10 cellular contexts compared by ENCODE assay signal in genomic region chr7:84196007-84196551, GRCh38. TPM values are rescaled to one million over a fixed set of nuclear protein-coding genes. Genes with fewer than 3 reads are reported as not detected.
DNase-seq lines count a peak whose midpoint lies in the region; ATAC-seq and TF ChIP-seq lines count a peak whose summit lies in the region.
"Had no signal": no experiment of that assay in that cellular context is flagged by ENCODE, and none has a peak within 500 bp of the region (broad histone marks: within the 10 kb centered on the region; RNA-seq: fewer than 3 reads in every experiment).

No MANE protein-coding gene starts in this region.

- H3K4me3 Mint-ChIP-seq in CD14-positive monocyte = peak overlapping the region; percentile 24 to 29
- peak overlapping the region; percentile 97 for H3K4me3 Mint-ChIP-seq in nephron progenitor cell

- peaks cover 23% of the 10 kb centered on the region for H3K4me1 Mint-ChIP-seq in CD14-positive monocyte
- peaks cover 67% of the 10 kb centered on the region for H3K4me1 Mint-ChIP-seq in nephron progenitor cell

- intact Hi-C loops in CD14-positive monocyte (cut with micrococcal nuclease) = no loop called here

- TF ChIP-seq CTCF in CD14-positive monocyte (IDR thresholded peaks at IDR 0.05) (no peak), epithelial cell of esophagus (IDR thresholded peaks at IDR 0.05; ENCODE audit: insufficient read depth, low read depth, low read length, missing control alignments) (no peak), nephron progenitor cell (IDR thresholded peaks at IDR 0.05) (no peak)

- H3K27me3 Mint-ChIP-seq in CD14-positive monocyte (ENCODE audit: low read depth in 3 of 3) = peaks cover 2 to 10% (median 8%) of the 10 kb centered on the region in 3 donors
- H3K27me3 Mint-ChIP-seq in nephron progenitor cell (ENCODE audit: low read depth, poor library complexity) = peaks cover 7% of the 10 kb centered on the region

- no peaks in the 10 kb centered on the region for H3K36me3 Mint-ChIP-seq in CD14-positive monocyte
- H3K36me3 Mint-ChIP-seq in nephron progenitor cell (ENCODE audit: low read depth) = no peaks in the 10 kb centered on the region

- H3K4me3 ChIP-seq in epithelial cell of esophagus (ENCODE audit: low read length) = peak overlapping the region; percentile 30

- H3K9me3 Mint-ChIP-seq in CD14-positive monocyte (peaks cover 0 to 3% (median 0%) of the 10 kb centered on the region in 7 donors), nephron progenitor cell (no peaks in the 10 kb centered on the region)

- DNase-seq in CD14-positive monocyte (ENCODE audit: low spot score) (no peak), NCI-H460 (ENCODE audit: extremely low read depth, low read depth) (peak; percentile 69), epithelial cell of esophagus (ENCODE audit: low read depth) (peak; percentile 60), nephron progenitor cell (no peak), NCI-H774 (lab: John Stamatoyannopoulos, UW) (no peak)
- DNase-seq: cortex of kidney, NCI-H1417 treated with DMSO at 0.1 percent for 48 hours had no signal

- ATAC-seq in GM19455 (IDR thresholded peaks at IDR 0.05; ENCODE audit: unreplicated experiment) (no peak), GM18868 (IDR thresholded peaks at IDR 0.05; ENCODE audit: unreplicated experiment) (no peak), GM18517 (IDR thresholded peaks at IDR 0.05; ENCODE audit: unreplicated experiment) (no peak)

- H3K27ac Mint-ChIP-seq in CD14-positive monocyte (no peak overlapping the region), nephron progenitor cell (peak overlapping the region; percentile 86)

RNA-seq across cellular contexts. Expression of gene SEMA3A, which starts 1.5 kb away (rescaled TPM):
- polyA plus RNA-seq in CD14-positive monocyte = not detected
- total RNA-seq in NCI-H460 (2014; rRNA removed; shearing (Covaris generic)) = 61.7 and 73.9 TPM in 2 replicates
- polyA plus RNA-seq in NCI-H460 (2014; cell fraction: nucleus; rRNA removed) = 16.1 and 22.9 TPM in 2 replicates

Comparison
In these comparisons a context has a peak if more than half of its experiments do, and no peak if none do; other contexts are left out.
1. DNase-seq: peak in NCI-H460 (single experiment) and epithelial cell of esophagus (single experiment); none in CD14-positive monocyte (single experiment), nephron progenitor cell (single experiment) and NCI-H774 (single experiment).